23 cellular contexts compared by ENCODE assay signal in the genomic region with DNA sequence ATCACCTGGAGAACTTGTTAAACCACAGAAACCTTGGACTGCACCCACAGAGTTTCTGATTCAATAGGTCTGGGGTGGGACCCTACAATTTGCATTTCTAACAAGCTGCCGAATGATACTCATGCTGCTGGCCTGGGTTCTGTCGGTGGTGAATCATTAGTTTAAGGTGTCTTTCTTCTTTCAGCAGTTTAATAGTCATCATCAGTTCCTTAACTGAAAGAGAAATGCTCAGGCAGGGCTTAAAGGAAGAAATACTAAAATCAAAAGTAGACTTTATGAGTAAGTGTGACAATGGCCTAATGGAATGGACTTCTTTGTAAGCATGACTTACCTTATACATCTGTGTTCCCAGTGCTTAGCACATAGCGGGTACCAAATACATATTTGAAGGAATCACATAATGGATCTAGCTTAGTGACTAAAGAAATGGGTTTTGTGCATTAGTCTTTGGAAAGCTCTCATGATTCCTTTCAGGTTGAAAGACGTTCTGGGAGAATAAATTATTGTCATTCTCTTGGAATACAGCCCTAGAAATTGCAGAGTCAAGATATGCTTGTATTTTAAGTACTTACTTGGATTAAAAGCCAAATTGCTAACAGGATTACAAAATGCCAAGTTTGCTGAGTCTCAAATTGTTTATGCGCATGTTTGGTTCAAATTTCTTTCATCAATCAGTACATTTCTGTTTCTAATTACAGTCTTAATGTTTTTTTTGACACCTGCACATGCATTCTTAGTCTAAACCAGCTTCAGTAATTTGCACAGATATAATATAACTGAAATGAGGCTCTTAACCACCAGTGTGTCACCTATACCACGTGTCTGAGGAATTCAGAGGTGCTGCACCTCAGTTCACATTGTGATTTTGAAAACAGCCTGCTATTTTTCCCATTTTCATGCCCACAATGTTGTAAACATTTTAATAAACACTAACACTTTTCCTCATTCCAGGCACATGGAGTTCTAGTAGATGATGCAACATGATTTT.
DNase-seq lines count a peak whose midpoint lies in the region; ATAC-seq and TF ChIP-seq lines count a peak whose summit lies in the region.
"Had no signal": no experiment of that assay in that cellular context is flagged by ENCODE, and none has a peak within 500 bp of the region (broad histone marks: within the 10 kb centered on the region; RNA-seq: fewer than 3 reads in every experiment).

No MANE protein-coding gene starts in this region.

- TF ChIP-seq POLR2A in thyroid gland (IDR thresholded peaks at IDR 0.05), result no peak

- CTCF ChIA-PET in activated CD4-positive, alpha-beta T cell treated with anti-CD3 and anti-CD28 coated beads for 36 hours (lab: Charles Lee), result no interaction called here

- no peaks in the 10 kb centered on the region for H4K20me1 ChIP-seq in OCI-LY3 (ENCODE audit: insufficient read depth, low read length)

- H3K4me3 Mint-ChIP-seq in activated CD4-positive, alpha-beta T cell treated with anti-CD3 and anti-CD28 coated beads for 36 hours, result no peak overlapping the region
- H3K4me3 Mint-ChIP-seq in activated CD4-positive, alpha-beta T cell treated with anti-CD3 and anti-CD28 coated beads, Interleukin-2, amount 10 ng/mL, durations not matched to agents 24 days and 14 days, result no peak overlapping the region
- H3K4me3 Mint-ChIP-seq: CD8-positive, alpha-beta memory T cell; dendritic cell treated with granulocyte-macrophage colony-stimulating factor and Interleukin-4, amounts not matched to agents 40 ng/mL and 50 ng/mL, for 4 days; mesothelial cell of epicardium had no signal

- WGBS in thyroid gland, 2 donors, result 79 to 83% methylated on average over 6 of the region's 6 CpGs

- H3K36me3 ChIP-seq in OCI-LY3 (replicated peaks; ENCODE audit: low read depth, low read length) (no peaks in the 10 kb centered on the region), thyroid gland (no peaks in the 10 kb centered on the region)
- H3K36me3 ChIP-seq: sigmoid colon, SJCRH30 had no signal

- H3K4me3 ChIP-seq in OCI-LY3 (ENCODE audit: low read length) (no peak overlapping the region), thyroid gland (replicated peaks in 1 of 3) (no peak overlapping the region)
- H3K4me3 ChIP-seq: A549, sigmoid colon, SJCRH30 had no signal

- H3K27ac ChIP-seq in OCI-LY3 (ENCODE audit: low read length) (no peak overlapping the region), foreskin keratinocyte (no peak overlapping the region), thyroid gland (no peak overlapping the region)
- H3K27ac ChIP-seq: A549, sigmoid colon, SJCRH30 had no signal

- H3K9ac ChIP-seq in OCI-LY3 (ENCODE audit: low read length), result no peak overlapping the region

- DNase-seq in activated CD4-positive, alpha-beta T cell treated with anti-CD3 and anti-CD28 coated beads for 36 hours, result peak; percentile 19
- DNase-seq in activated CD4-positive, alpha-beta T cell treated with anti-CD3 and anti-CD28 coated beads, Interleukin-2, amount 10 ng/mL, durations not matched to agents 24 days and 14 days, result no peak
- DNase-seq in foreskin keratinocyte, result peak; percentile 55 to 78
- DNase-seq in NCI-H524 treated with DMSO at 0.1 percent for 48 hours (lab: John Stamatoyannopoulos, UW), result no peak
- DNase-seq in HuH-7 (ENCODE audit: low spot score), result no peak
- no peak for DNase-seq in thyroid gland
- DNase-seq: activated CD4-positive, alpha-beta T cell treated with anti-CD3 and anti-CD28 coated beads, Interleukin-2, amount 50 U/mL, for 1 hour; activated effector memory CD4-positive, alpha-beta T cell treated with anti-CD3 and anti-CD28 coated beads, Interleukin-2, amount 50 U/mL, for 16 hours; CD8-positive, alpha-beta memory T cell; hypothalamus; left cardiac atrium; NCI-H146; NCI-H345; nucleus accumbens; sigmoid colon; SJCRH30; stimulated activated CD4-positive, alpha-beta T cell treated with anti-CD3 and anti-CD28 coated beads, Interleukin-4, amount 100 ng/mL, for 1 hour; trophoblast cell had no signal

- intact Hi-C loops in activated CD4-positive, alpha-beta T cell treated with anti-CD3 and anti-CD28 coated beads for 36 hours (cut with DNase I, micrococcal nuclease), result loop anchor here in 1 of 2 experiments (5.0 kb wide), 1 partner anchor 90 kb away; no protein-coding TSS in a partner anchor
- intact Hi-C loops in activated CD4-positive, alpha-beta T cell treated with anti-CD3 and anti-CD28 coated beads, Interleukin-2, amount 10 ng/mL, durations not matched to agents 24 days and 14 days (cut with micrococcal nuclease), result no loop called here
- intact Hi-C loops in thyroid gland (cut with DNase I), result no loop called here

- H3K4me2 ChIP-seq in OCI-LY3 (ENCODE audit: low read length), result peak overlapping the region; percentile 43
- H3K4me2 ChIP-seq: A549 had no signal

- TF ChIP-seq CTCF in OCI-LY3 (IDR thresholded peaks at IDR 0.05; ENCODE audit: low read depth, low read length) (no peak), foreskin keratinocyte (conservative IDR thresholded peaks at IDR 0.05) (no peak), thyroid gland (IDR thresholded peaks at IDR 0.05) (no peak)

- no peaks in the 10 kb centered on the region for H3K36me3 Mint-ChIP-seq in activated CD4-positive, alpha-beta T cell treated with anti-CD3 and anti-CD28 coated beads for 36 hours (ENCODE audit: low read depth)
- no peaks in the 10 kb centered on the region for H3K36me3 Mint-ChIP-seq in activated CD4-positive, alpha-beta T cell treated with anti-CD3 and anti-CD28 coated beads, Interleukin-2, amount 10 ng/mL, durations not matched to agents 24 days and 14 days (ENCODE audit: low read depth)
- H3K36me3 Mint-ChIP-seq: CD8-positive, alpha-beta memory T cell; mesothelial cell of epicardium had no signal

- POLR2A ChIA-PET in activated CD4-positive, alpha-beta T cell treated with anti-CD3 and anti-CD28 coated beads for 36 hours (lab: Charles Lee), result no interaction called here

- H3K9me3 ChIP-seq in OCI-LY3 (ENCODE audit: insufficient read depth, low read length) (no peaks in the 10 kb centered on the region), thyroid gland (no peaks in the 10 kb centered on the region)
- H3K9me3 ChIP-seq: A549, sigmoid colon, SJCRH30 had no signal

- ATAC-seq in activated CD4-positive, alpha-beta T cell treated with anti-CD3 and anti-CD28 coated beads for 36 hours, result peak; percentile 78
- ATAC-seq in GM21381 (IDR thresholded peaks at IDR 0.05; ENCODE audit: unreplicated experiment) (peak; percentile 64), foreskin keratinocyte (peak; percentile 89)
- ATAC-seq: A549, left cardiac atrium had no signal

- H3K27me3 Mint-ChIP-seq in activated CD4-positive, alpha-beta T cell treated with anti-CD3 and anti-CD28 coated beads for 36 hours, result peaks cover 7% of the 10 kb centered on the region
- H3K27me3 Mint-ChIP-seq in activated CD4-positive, alpha-beta T cell treated with anti-CD3 and anti-CD28 coated beads, Interleukin-2, amount 10 ng/mL, durations not matched to agents 24 days and 14 days, result peaks cover 17% of the 10 kb centered on the region
- H3K27me3 Mint-ChIP-seq: dendritic cell treated with granulocyte-macrophage colony-stimulating factor and Interleukin-4, amounts not matched to agents 40 ng/mL and 50 ng/mL, for 4 days had no signal

- peaks cover 6% of the 10 kb centered on the region for H3K4me1 Mint-ChIP-seq in activated CD4-positive, alpha-beta T cell treated with anti-CD3 and anti-CD28 coated beads for 36 hours
- peaks cover 5% of the 10 kb centered on the region for H3K4me1 Mint-ChIP-seq in activated CD4-positive, alpha-beta T cell treated with anti-CD3 and anti-CD28 coated beads, Interleukin-2, amount 10 ng/mL, durations not matched to agents 24 days and 14 days
- H3K4me1 Mint-ChIP-seq: CD8-positive, alpha-beta memory T cell had no signal

- peaks cover 10% of the 10 kb centered on the region; the same call in 1 of the 2 replicates for H3K27me3 ChIP-seq in OCI-LY3 (ENCODE audit: low read depth, low read length)
- no peaks in the 10 kb centered on the region for H3K27me3 ChIP-seq in foreskin keratinocyte
- H3K27me3 ChIP-seq in thyroid gland, result no peaks in the 10 kb centered on the region
- H3K27me3 ChIP-seq: sigmoid colon, SJCRH30 had no signal

- no peaks in the 10 kb centered on the region for H3K79me2 ChIP-seq in OCI-LY3 (ENCODE audit: low read length)

- H2AFZ ChIP-seq in OCI-LY3 (ENCODE audit: low read depth, low read length), result no peak overlapping the region

- no peak overlapping the region for H3K27ac Mint-ChIP-seq in activated CD4-positive, alpha-beta T cell treated with anti-CD3 and anti-CD28 coated beads for 36 hours
- no peak overlapping the region for H3K27ac Mint-ChIP-seq in activated CD4-positive, alpha-beta T cell treated with anti-CD3 and anti-CD28 coated beads, Interleukin-2, amount 10 ng/mL, durations not matched to agents 24 days and 14 days
- H3K27ac Mint-ChIP-seq: CD8-positive, alpha-beta memory T cell; dendritic cell treated with granulocyte-macrophage colony-stimulating factor and Interleukin-4, amounts not matched to agents 40 ng/mL and 50 ng/mL, for 4 days; mesothelial cell of epicardium had no signal

- H3K9me3 Mint-ChIP-seq in activated CD4-positive, alpha-beta T cell treated with anti-CD3 and anti-CD28 coated beads for 36 hours (ENCODE audit: low read depth), result no peaks in the 10 kb centered on the region
- no peaks in the 10 kb centered on the region for H3K9me3 Mint-ChIP-seq in activated CD4-positive, alpha-beta T cell treated with anti-CD3 and anti-CD28 coated beads, Interleukin-2, amount 10 ng/mL, durations not matched to agents 24 days and 14 days
- H3K9me3 Mint-ChIP-seq: dendritic cell treated with granulocyte-macrophage colony-stimulating factor and Interleukin-4, amounts not matched to agents 40 ng/mL and 50 ng/mL, for 4 days; mesothelial cell of epicardium had no signal

- H3K4me1 ChIP-seq in OCI-LY3 (ENCODE audit: low read length) (peaks cover 19% of the 10 kb centered on the region), foreskin keratinocyte (peaks cover 7% of the 10 kb centered on the region), thyroid gland (no peaks in the 10 kb centered on the region)
- H3K4me1 ChIP-seq: A549 had no signal

Comparison
In these comparisons a context has a peak if more than half of its experiments do, and no peak if none do; other contexts are left out.
1. DNase-seq: peak in activated CD4-positive, alpha-beta T cell treated with anti-CD3 and anti-CD28 coated beads for 36 hours (single experiment) and foreskin keratinocyte (2 of 2); none in activated CD4-positive, alpha-beta T cell treated with anti-CD3 and anti-CD28 coated beads, Interleukin-2, amount 10 ng/mL, durations not matched to agents 24 days and 14 days (single experiment), NCI-H524 treated with DMSO at 0.1 percent for 48 hours (single experiment), HuH-7 (single experiment) and thyroid gland (0 of 2).
2. Peak in every context shown above with its lines, with median percentiles within 50 percentile points of each other: ATAC-seq.